ENCODE assay signal across 1 cellular context in genomic region chr13:99992376-99992775, GRCh38.
TF ChIP-seq lines count a peak whose summit lies in the region.

No MANE protein-coding gene starts in this region.

TF ChIP-seq in WTC11, 78 proteins besides CTCF, POLR2A, EP300 and RAD21 (continued from another document):
- TF ChIP-seq, protein P1, sequence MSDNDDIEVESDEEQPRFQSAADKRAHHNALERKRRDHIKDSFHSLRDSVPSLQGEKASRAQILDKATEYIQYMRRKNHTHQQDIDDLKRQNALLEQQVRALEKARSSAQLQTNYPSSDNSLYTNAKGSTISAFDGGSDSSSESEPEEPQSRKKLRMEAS (CRISPR knock-in tag; IDR thresholded peaks at IDR 0.05) = no peak
- TF ChIP-seq ATF1 (CRISPR knock-in tag; IDR thresholded peaks at IDR 0.05) (no peak), FOXK1 (CRISPR knock-in tag; IDR thresholded peaks at IDR 0.05) (no peak), GRHL2 (CRISPR knock-in tag; IDR thresholded peaks at IDR 0.05; ENCODE audit: insufficient replicate concordance, severe bottlenecking) (no peak)
- TF ChIP-seq, protein P2, sequence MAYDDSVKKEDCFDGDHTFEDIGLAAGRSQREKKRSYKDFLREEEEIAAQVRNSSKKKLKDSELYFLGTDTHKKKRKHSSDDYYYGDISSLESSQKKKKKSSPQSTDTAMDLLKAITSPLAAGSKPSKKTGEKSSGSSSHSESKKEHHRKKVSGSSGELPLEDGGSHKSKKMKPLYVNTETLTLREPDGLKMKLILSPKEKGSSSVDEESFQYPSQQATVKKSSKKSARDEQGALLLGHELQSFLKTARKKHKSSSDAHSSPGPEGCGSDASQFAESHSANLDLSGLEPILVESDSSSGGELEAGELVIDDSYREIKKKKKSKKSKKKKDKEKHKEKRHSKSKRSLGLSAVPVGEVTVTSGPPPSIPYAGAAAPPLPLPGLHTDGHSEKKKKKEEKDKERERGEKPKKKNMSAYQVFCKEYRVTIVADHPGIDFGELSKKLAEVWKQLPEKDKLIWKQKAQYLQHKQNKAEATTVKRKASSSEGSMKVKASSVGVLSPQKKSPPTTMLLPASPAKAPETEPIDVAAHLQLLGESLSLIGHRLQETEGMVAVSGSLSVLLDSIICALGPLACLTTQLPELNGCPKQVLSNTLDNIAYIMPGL (CRISPR knock-in tag; IDR thresholded peaks at IDR 0.05) = no peak
